8 cellular contexts compared by ENCODE assay signal in the genomic region with DNA sequence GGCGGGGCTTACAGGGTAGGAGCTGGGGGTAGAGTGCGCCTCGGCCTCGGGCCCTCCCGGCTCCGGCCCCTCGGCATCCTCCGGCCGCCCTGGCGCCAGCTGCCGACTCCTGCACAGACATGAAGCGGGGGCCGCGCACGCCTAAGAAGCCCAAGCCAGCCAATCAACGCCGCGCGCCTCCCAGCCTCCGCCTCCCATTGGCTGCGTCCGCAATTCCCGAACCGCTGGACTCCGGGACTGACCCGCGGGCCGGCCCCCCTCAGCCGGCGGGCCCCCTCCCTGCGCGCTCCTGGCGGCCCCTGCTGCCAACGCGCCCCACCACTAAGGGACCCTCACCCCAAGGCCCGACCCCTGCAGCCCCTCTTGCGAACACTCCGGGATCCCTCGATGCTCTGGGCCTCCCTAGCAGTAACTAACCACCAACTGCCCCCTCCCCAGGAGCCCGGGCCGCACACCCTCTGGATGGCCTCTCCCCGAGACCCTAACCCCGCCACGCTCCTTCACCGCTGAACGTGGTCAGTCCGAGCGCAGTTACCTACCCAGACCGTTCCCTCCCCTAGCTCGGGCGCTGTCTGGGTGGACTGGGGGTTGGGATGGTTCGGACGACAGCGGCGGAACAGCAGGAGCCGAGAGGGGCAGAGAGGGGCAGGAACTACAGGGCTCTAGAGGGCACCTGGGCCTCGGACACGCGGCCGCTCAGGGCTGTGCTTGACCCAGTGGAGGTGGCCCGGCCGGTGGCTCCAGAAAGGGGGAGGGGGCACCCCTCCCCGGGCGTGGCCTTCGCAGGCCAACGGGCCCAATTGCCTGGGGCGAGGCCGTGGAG. TPM values are rescaled to one million over a fixed set of nuclear protein-coding genes. Genes with fewer than 3 reads are reported as not detected.
DNase-seq lines count a peak whose midpoint lies in the region; ATAC-seq and TF ChIP-seq lines count a peak whose summit lies in the region.

No MANE protein-coding gene starts in this region.

- no peak for TF ChIP-seq CTCF in activated B cell treated with CpG ODN at 0.5 μM for 24 hours (IDR thresholded peaks at IDR 0.05)
- TF ChIP-seq CTCF in esophagus squamous epithelium (IDR thresholded peaks at IDR 0.05): peak in 1 of 6 experiments; percentile 4
- TF ChIP-seq CTCF in mucosa of descending colon (IDR thresholded peaks at IDR 0.05): no peak
- TF ChIP-seq CTCF in thyroid gland (IDR thresholded peaks at IDR 0.05): no peak

- WGBS in esophagus squamous epithelium, 2 donors: 0% methylated on average over 4 to 5 of the region's 68 CpGs
- WGBS in thyroid gland, 2 donors: 3 to 5% methylated on average over 8 to 20 of the region's 68 CpGs

- H3K4me3 Mint-ChIP-seq in activated B cell treated with CpG ODN at 0.5 μM for 24 hours: peak overlapping the region; percentile 80

- H3K36me3 Mint-ChIP-seq in activated B cell treated with CpG ODN at 0.5 μM for 24 hours (ENCODE audit: low read depth): no peaks in the 10 kb centered on the region

- ATAC-seq in activated B cell treated with CpG ODN at 0.5 μM for 24 hours (ENCODE audit: low read depth) (peak; percentile 45), mucosa of descending colon (peak; percentile 73), GM18909 (IDR thresholded peaks at IDR 0.05; ENCODE audit: poor library complexity, unreplicated experiment) (no peak)

- intact Hi-C loops in activated B cell treated with CpG ODN at 0.5 μM for 24 hours (cut with micrococcal nuclease): no loop called here
- intact Hi-C loops in esophagus squamous epithelium (cut with DNase I): no loop called here
- intact Hi-C loops in mucosa of descending colon (cut with DNase I, micrococcal nuclease): no loop called here
- intact Hi-C loops in thyroid gland (cut with DNase I): loop anchor here (5.0 kb wide), 1 partner anchor 311 kb away; no protein-coding TSS in a partner anchor

- POLR2A ChIA-PET in activated B cell treated with CpG ODN at 0.5 μM for 24 hours (lab: Charles Lee): no interaction called here

- H3K4me3 ChIP-seq in esophagus squamous epithelium (peak overlapping the region; percentile 38 to 62 (median 50)), mucosa of descending colon (no peak overlapping the region), thyroid gland (replicated peaks in 1 of 3) (peak overlapping the region in 2 of 3 donors; percentile 28 to 60)

- DNase-seq in ACHN (peak; percentile 73), GM04504 (ENCODE audit: low read depth) (peak; percentile 86), NCI-H1930 (lab: John Stamatoyannopoulos, UW) (peak; percentile 72 to 83), activated B cell treated with CpG ODN at 0.5 μM for 24 hours (peak; percentile 22), esophagus squamous epithelium (lab: John Stamatoyannopoulos, UW) (no peak), mucosa of descending colon (peak; percentile 68 to 72 (median 72)), thyroid gland (peak; percentile 62 to 72)

- H3K4me1 ChIP-seq in esophagus squamous epithelium (peaks cover 40 to 92% (median 44%) of the 10 kb centered on the region in 3 donors), mucosa of descending colon (ENCODE audit: low read depth) (peaks cover 46% of the 10 kb centered on the region), thyroid gland (peaks cover 21 to 60% of the 10 kb centered on the region in 2 donors)

- H3K36me3 ChIP-seq in esophagus squamous epithelium (no peaks in the 10 kb centered on the region), mucosa of descending colon (ENCODE audit: low read depth) (no peaks in the 10 kb centered on the region), thyroid gland (no peaks in the 10 kb centered on the region)

- H3K9me3 Mint-ChIP-seq in activated B cell treated with CpG ODN at 0.5 μM for 24 hours: no peaks in the 10 kb centered on the region

- in situ Hi-C loops in ACHN (cut with HindIII; ENCODE audit: low pct_ligation_motif_present, low pct_unique_long_range_greater_than_20kb, low sequenced_read_pairs): no loop called here

- TF ChIP-seq POLR2A in esophagus squamous epithelium (IDR thresholded peaks at IDR 0.05) (peak in 2 of 4 donors; percentile 53 to 64), thyroid gland (IDR thresholded peaks at IDR 0.05) (peak in 1 of 2 donors; percentile 75)

- peaks cover 56% of the 10 kb centered on the region for H3K27me3 Mint-ChIP-seq in activated B cell treated with CpG ODN at 0.5 μM for 24 hours

- CTCF ChIA-PET in activated B cell treated with CpG ODN at 0.5 μM for 24 hours (lab: Charles Lee): no interaction called here

- peaks cover 55% of the 10 kb centered on the region for H3K4me1 Mint-ChIP-seq in activated B cell treated with CpG ODN at 0.5 μM for 24 hours

- H3K9me3 ChIP-seq in esophagus squamous epithelium (no peaks in the 10 kb centered on the region), mucosa of descending colon (no peaks in the 10 kb centered on the region), thyroid gland (no peaks in the 10 kb centered on the region)

- H3K27ac Mint-ChIP-seq in activated B cell treated with CpG ODN at 0.5 μM for 24 hours: no peak overlapping the region

- peak overlapping the region; percentile 64 to 86 (median 78) for H3K27ac ChIP-seq in esophagus squamous epithelium
- peak overlapping the region; percentile 76 to 81 (median 80) for H3K27ac ChIP-seq in thyroid gland

- peaks cover 56 to 100% (median 75%) of the 10 kb centered on the region in 4 donors for H3K27me3 ChIP-seq in esophagus squamous epithelium
- peaks cover 54% of the 10 kb centered on the region for H3K27me3 ChIP-seq in thyroid gland

RNA-seq across cellular contexts. Expression of a gene that starts 5.0 kb away (rescaled TPM):
- total RNA-seq in activated B cell treated with CpG ODN at 0.5 μM for 24 hours: not detected in 2 replicates
- total RNA-seq in esophagus squamous epithelium: 10 to 100 TPM in 1 of 4 donors, 1 to 10 TPM in 3; 1.6 to 12.8 (median 1.9) TPM
- total RNA-seq in mucosa of descending colon: 10 to 100 TPM in 1 of 3 donors, 1 to 10 TPM in 2; 1.6 to 10.1 (median 8.8) TPM
- total RNA-seq in thyroid gland: 10 to 100 TPM in 2 of 4 donors, 1 to 10 TPM in 2; 7.1 to 19.5 (median 9.7) TPM

RNA-seq across cellular contexts. Expression of a gene that starts 21.3 kb away (rescaled TPM):
- not detected in 2 replicates for total RNA-seq in activated B cell treated with CpG ODN at 0.5 μM for 24 hours
- total RNA-seq in esophagus squamous epithelium: not detected
- total RNA-seq in mucosa of descending colon: not detected
- not detected for total RNA-seq in thyroid gland
